Comparison of ENCODE assay signal across 9 cellular contexts in genomic region chrX:10173331-10173900, GRCh38. TPM values are rescaled to one million over a fixed set of nuclear protein-coding genes. Genes with fewer than 3 reads are reported as not detected.
DNase-seq lines count a peak whose midpoint lies in the region; ATAC-seq and TF ChIP-seq lines count a peak whose summit lies in the region.
"Had no signal": no experiment of that assay in that cellular context is flagged by ENCODE, and none has a peak within 500 bp of the region (broad histone marks: within the 10 kb centered on the region; RNA-seq: fewer than 3 reads in every experiment).

No MANE protein-coding gene starts in this region.

- H3K4me3 ChIP-seq in esophagus muscularis mucosa (peak overlapping the region in 3 of 4 donors; percentile 27 to 40 (median 31)), PC-3 (ENCODE audit: low read length) (no peak overlapping the region)

- H3K4me1 Mint-ChIP-seq in Calu3 (ENCODE audit: low read depth, unreplicated experiment), result peaks cover 44% of the 10 kb centered on the region

- H3K27ac Mint-ChIP-seq in Calu3 (ENCODE audit: unreplicated experiment), result peak overlapping the region; percentile 44

- 30% methylated on average over 18 of the region's 19 CpGs for WGBS in esophagus muscularis mucosa

- H2AFZ ChIP-seq in PC-3 (ENCODE audit: low read length), result no peak overlapping the region

- peak overlapping the region; percentile 29 for H3K4me3 Mint-ChIP-seq in Calu3 (ENCODE audit: low read depth, unreplicated experiment)

- H3K9me3 Mint-ChIP-seq in Calu3 (ENCODE audit: low read depth, unreplicated experiment), result no peaks in the 10 kb centered on the region

- H3K27ac ChIP-seq in esophagus muscularis mucosa (replicated peaks in 1 of 4) (peak overlapping the region in 2 of 4 donors; percentile 39 to 45), PC-3 (ENCODE audit: low read length) (no peak overlapping the region)

- no peak for TF ChIP-seq EP300 in esophagus muscularis mucosa (IDR thresholded peaks at IDR 0.05)

- H3K4me1 ChIP-seq in esophagus muscularis mucosa (peaks cover 12 to 36% (median 30%) of the 10 kb centered on the region in 4 donors), PC-3 (ENCODE audit: insufficient read depth, low read length) (no peaks in the 10 kb centered on the region)

- H3K9me2 ChIP-seq in PC-3 (replicated peaks; ENCODE audit: low read length), result no peaks in the 10 kb centered on the region

- H3K27me3 Mint-ChIP-seq in Calu3 (ENCODE audit: unreplicated experiment), result no peaks in the 10 kb centered on the region

- no peak for TF ChIP-seq POLR2A in esophagus muscularis mucosa (IDR thresholded peaks at IDR 0.05; ENCODE audit: low read depth)

- H3F3A ChIP-seq in PC-3 (ENCODE audit: low read length, unreplicated experiment), result no peaks in the 10 kb centered on the region

- intact Hi-C loops in Calu3 (cut with micrococcal nuclease; ENCODE audit: unreplicated experiment) (no loop called here), esophagus muscularis mucosa (cut with DNase I) (no loop called here), PC-3 (cut with micrococcal nuclease) (no loop called here)

- no peaks in the 10 kb centered on the region for H3K9me3 ChIP-seq in esophagus muscularis mucosa
- H3K9me3 ChIP-seq in PC-3 (ENCODE audit: low read length), result no peaks in the 10 kb centered on the region
- H3K9me3 ChIP-seq: tibial nerve had no signal

- no peaks in the 10 kb centered on the region for H3K79me2 ChIP-seq in PC-3 (ENCODE audit: low read length)

- H3K36me3 ChIP-seq in esophagus muscularis mucosa (no peaks in the 10 kb centered on the region), PC-3 (ENCODE audit: low read depth, low read length) (no peaks in the 10 kb centered on the region)
- H3K36me3 ChIP-seq: tibial nerve had no signal

- CTCF ChIA-PET in Calu3 (lab: Charles Lee), result interaction anchor here (0.7 kb wide), 1 partner anchor 515 kb away, joined by 3 read pairs; no protein-coding TSS in a partner anchor
- CTCF ChIA-PET in PC-3 (lab: Charles Lee), result no interaction called here

- BruUV-seq in Calu3 (replicated peaks; lab: Mats Ljungman, UMichigan) (no TSS peak), PC-3 (replicated peaks; lab: Mats Ljungman, UMichigan) (no TSS peak)

- no peak overlapping the region for H3K4me2 ChIP-seq in PC-3 (ENCODE audit: low read length)

- H3K27me3 ChIP-seq in esophagus muscularis mucosa, result no peaks in the 10 kb centered on the region
- H3K27me3 ChIP-seq in PC-3 (ENCODE audit: low read length), result no peaks in the 10 kb centered on the region
- H3K27me3 ChIP-seq: tibial nerve had no signal

- POLR2A ChIA-PET in PC-3 (lab: Charles Lee; ENCODE audit: unreplicated experiment), result no interaction called here

- H3K9ac ChIP-seq in PC-3 (ENCODE audit: low read length), result no peak overlapping the region

- no peaks in the 10 kb centered on the region for H4K20me1 ChIP-seq in PC-3 (ENCODE audit: low read length)

- TF ChIP-seq CTCF in Calu3 (IDR thresholded peaks at IDR 0.05; ENCODE audit: unreplicated experiment) (no peak), esophagus muscularis mucosa (IDR thresholded peaks at IDR 0.05) (no peak), omental fat pad (IDR thresholded peaks at IDR 0.05) (no peak), PC-3 (conservative IDR thresholded peaks at IDR 0.05; ENCODE audit: low read depth, low read length) (no peak)

- peak; percentile 69 for ATAC-seq in omental fat pad (ENCODE audit: low FRiP score)
- ATAC-seq in PC-3, result no peak
- no peak for ATAC-seq in HG03442 (IDR thresholded peaks at IDR 0.05; ENCODE audit: unreplicated experiment)

- peak; percentile 52 for DNase-seq in Calu3
- peak; percentile 56 for DNase-seq in NCI-H510A (lab: John Stamatoyannopoulos, UW)
- no peak for DNase-seq in esophagus muscularis mucosa (ENCODE audit: extremely low spot score)
- peak; percentile 29 for DNase-seq in omental fat pad (ENCODE audit: low spot score)
- no peak for DNase-seq in PC-3
- DNase-seq in UCSD-AML1 (lab: John Stamatoyannopoulos, UW; ENCODE audit: unreplicated experiment), result no peak
- no peak for DNase-seq in activated gamma-delta T cell (lab: John Stamatoyannopoulos, UW)

- H3K36me3 Mint-ChIP-seq in Calu3 (ENCODE audit: insufficient read depth, unreplicated experiment), result peaks cover 5% of the 10 kb centered on the region

RNA-seq across cellular contexts. Expression of gene CLCN4, which starts 16.6 kb away (rescaled TPM):
- total RNA-seq in Calu3 (2022), result 9.9 and 13.3 TPM in 2 replicates
- total RNA-seq in esophagus muscularis mucosa, result 1 to 10 TPM in 2 of 4 donors, under 1 TPM in 2; 0.42 to 1.8 (median 1.1) TPM
- total RNA-seq in omental fat pad, result 1 to 10 TPM; 1.2 to 3.9 (median 2.3) TPM
- total RNA-seq in PC-3 (2014; rRNA removed), result 13.7 and 16.3 TPM in 2 replicates

Comparison
In these comparisons a context has a peak if more than half of its experiments do, and no peak if none do; other contexts are left out.
1. DNase-seq: peak in Calu3 (single experiment), NCI-H510A (single experiment) and omental fat pad (single experiment); none in esophagus muscularis mucosa (single experiment), PC-3 (single experiment), UCSD-AML1 (single experiment) and activated gamma-delta T cell (single experiment).